Comparison of ENCODE assay signal across 8 cellular contexts in the genomic region with DNA sequence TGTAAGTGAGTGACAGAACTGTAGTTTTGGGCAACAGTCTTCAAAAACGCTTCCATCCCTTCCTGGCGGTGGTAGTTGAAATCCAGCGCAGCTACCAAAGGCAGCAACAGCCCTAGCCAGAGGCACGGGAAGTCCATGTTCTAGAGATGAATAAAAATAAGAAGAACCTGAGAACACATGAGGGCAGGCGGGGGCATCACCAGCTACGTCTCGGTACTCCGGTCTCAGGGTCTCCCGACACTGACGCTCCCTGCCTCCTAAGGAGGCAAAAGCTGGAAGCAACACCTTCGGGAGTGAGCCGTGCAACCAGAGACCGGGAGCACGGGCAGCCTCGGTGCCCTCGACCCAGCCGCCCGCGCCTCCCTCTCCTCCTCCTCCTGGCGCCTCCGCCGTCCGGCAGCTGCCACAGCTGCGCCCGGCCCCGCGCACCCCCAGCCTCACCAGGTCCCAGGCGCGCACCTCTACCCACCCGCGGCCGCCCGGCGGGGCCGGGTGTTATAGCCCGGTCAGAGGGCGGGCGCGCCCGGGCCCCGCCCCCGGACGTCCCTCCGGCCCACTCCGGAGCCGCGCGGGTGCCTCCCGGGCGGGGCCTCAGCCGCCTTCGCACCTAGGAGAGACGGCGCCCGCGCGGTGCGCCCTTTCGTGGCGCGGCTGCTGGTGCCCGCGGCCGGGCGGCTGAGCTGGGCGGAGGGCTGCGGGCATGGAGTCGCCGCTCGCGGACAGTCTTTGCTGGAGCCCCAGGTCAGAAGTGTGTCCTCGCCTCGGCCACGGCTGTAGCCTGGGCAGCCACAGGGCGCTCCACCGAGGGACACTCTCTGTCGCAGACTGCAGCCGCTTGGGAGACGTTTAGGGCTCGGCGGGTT. TPM values are rescaled to one million over a fixed set of nuclear protein-coding genes. Genes with fewer than 3 reads are reported as not detected.
DNase-seq lines count a peak whose midpoint lies in the region; ATAC-seq, FAIRE-seq and TF ChIP-seq lines count a peak whose summit lies in the region.

A gene (minus strand): TSS at position 471 of the 863 bp plus-strand sequence. CDS start 334 bp downstream, at position 137.

- peak within 1 kb of the TSS; percentile 33; the same call in 1 of the 2 replicates for H2AFZ ChIP-seq in H1 (ENCODE audit: low read length)

- no peak within 1 kb of the TSS for H2BK5ac ChIP-seq in H1 (ENCODE audit: low read depth, low read length)

- 1% methylated on average over 52 of the region's 81 CpGs; no CpG with 5 or more reads in 1 of the 2 experiments for WGBS in H1 (ENCODE audit: extremely low coverage in 1 of 2, insufficient coverage in 1 of 2, insufficient read length in 1 of 2, insufficient replicate concordance in 2 of 2, low coverage in 1 of 2, low lambda C conversion rate in 2 of 2, missing lambda C conversion rate in 1 of 2), 2 experiments

- H3K4ac ChIP-seq in H1 (replicated peaks; ENCODE audit: insufficient read length, low read depth, low read length), result no peak within 1 kb of the TSS

- H2BK12ac ChIP-seq in H1 (ENCODE audit: low read depth, low read length), result peak within 1 kb of the TSS; percentile 50; the same call in 1 of the 2 replicates

- no peak within 1 kb of the TSS for H2BK120ac ChIP-seq in H1 (replicated peaks; ENCODE audit: low read depth, low read length)

- H3K23me2 ChIP-seq in H1 (ENCODE audit: low read depth, low read length), result peaks cover 12% of the 10 kb centered on the region

- H3K36me3 ChIP-seq in H1 (ENCODE audit: control insufficient read depth in 2 of 4, insufficient read depth in 4 of 4, low read length in 3 of 4), result no peaks in the 10 kb centered on the region

- TF ChIP-seq RAD21 in H1 (IDR thresholded peaks at IDR 0.05 in 1 of 2, conservative IDR thresholded peaks at IDR 0.05 in 1 of 2; ENCODE audit: low read depth in 2 of 2, low read length in 2 of 2), result no peak

- DNase-seq in NCI-H1436 (lab: John Stamatoyannopoulos, UW), result peak; percentile 54
- DNase-seq in NCI-H1436 treated with DMSO at 0.1 percent for 48 hours (lab: John Stamatoyannopoulos, UW), result no peak
- DNase-seq in NCI-H524 (lab: John Stamatoyannopoulos, UW), result peak; percentile 21 to 68
- DNase-seq in activated CD8-positive, alpha-beta memory T cell treated with anti-CD3 and anti-CD28 coated beads for 4 hours (ENCODE audit: low read depth in 2 of 2), result peak; percentile 21 to 32
- peak in 1 of 2 experiments; percentile 77 for DNase-seq in H1 (ENCODE audit: low read depth in 1 of 2, low spot score in 2 of 2)
- peak; percentile 92 for DNase-seq in mesenteric fat pad (ENCODE audit: low spot score)
- DNase-seq in stimulated activated CD8-positive, alpha-beta memory T cell treated with anti-CD3 and anti-CD28 coated beads, Interleukin-12 subunit alpha, Interleukin-12 subunit beta, amount 100 ng/mL, for 24 hours (ENCODE audit: extremely low read depth), result peak; percentile 45

- H3K4me3 ChIP-seq in H1 (ENCODE audit: extremely low read depth in 1 of 4, insufficient read depth in 2 of 4, low read depth in 3 of 4, low read length in 4 of 4), result peak within 1 kb of the TSS; percentile 30 to 65 (median 58)

- no peak within 1 kb of the TSS for H3K14ac ChIP-seq in H1 (ENCODE audit: insufficient read length)

- no peak within 1 kb of the TSS for H2BK20ac ChIP-seq in H1 (ENCODE audit: low read length)

- TF ChIP-seq POLR2A in H1 (IDR thresholded peaks at IDR 0.05; ENCODE audit: control extremely low read depth in 1 of 2, low read depth in 2 of 2, low read length in 2 of 2), result no peak; a peak in 1 of 3 replicates

- H4K20me1 ChIP-seq in H1 (replicated peaks in 1 of 2; ENCODE audit: control insufficient read depth in 1 of 2, insufficient read depth in 2 of 2, low read length in 2 of 2), result no peaks in the 10 kb centered on the region

- no peak for FAIRE-seq in H1 (lab: Jason Lieb, UNC)

- no peak within 1 kb of the TSS for H3K23ac ChIP-seq in H1 (ENCODE audit: insufficient read length)

- CTCF ChIA-PET in H1 (lab: Charles Lee; ENCODE audit: partially characterized antibody), result interaction anchor here (1.2 kb wide), 1 partner anchor 139 kb away, joined by 3 read pairs; no protein-coding TSS in a partner anchor

- H3K4me1 ChIP-seq in H1 (replicated peaks in 1 of 4; ENCODE audit: control insufficient read depth in 3 of 4, insufficient read depth in 4 of 4, low read length in 3 of 4), result peaks cover 0 to 7% (median 1%) of the 10 kb centered on the region in 4 experiments; a peak in 5 of 7 replicates

- no peak within 1 kb of the TSS; the same call in 1 of the 2 replicates for H3K18ac ChIP-seq in H1 (ENCODE audit: extremely low read depth, low read length)

- no peak within 1 kb of the TSS for H4K91ac ChIP-seq in H1 (replicated peaks; ENCODE audit: insufficient read length, low read length)

- peaks cover 10 to 29% (median 24%) of the 10 kb centered on the region in 4 experiments for H3K27me3 ChIP-seq in H1 (replicated peaks in 1 of 4; ENCODE audit: control insufficient read depth in 3 of 4, extremely low read depth in 1 of 4, insufficient read depth in 3 of 4, low read length in 3 of 4)

- H4K5ac ChIP-seq in H1 (ENCODE audit: insufficient read length, low read depth, low read length), result no peak within 1 kb of the TSS

- no peak within 1 kb of the TSS for H2AK5ac ChIP-seq in H1 (ENCODE audit: low read depth, low read length)

- TF ChIP-seq EP300 in H1 (IDR thresholded peaks at IDR 0.05; ENCODE audit: borderline replicate concordance in 1 of 2, low read depth in 2 of 2, low read length in 2 of 2), result no peak

- H3K27ac ChIP-seq in H1 (ENCODE audit: low read depth, low read length), result no peak within 1 kb of the TSS

- peak; percentile 79 for ATAC-seq in HG02938 (IDR thresholded peaks at IDR 0.05; ENCODE audit: unreplicated experiment)

- H3K56ac ChIP-seq in H1 (replicated peaks; ENCODE audit: insufficient read length, low read depth, low read length), result no peak within 1 kb of the TSS

- no peaks in the 10 kb centered on the region for H3K79me2 ChIP-seq in H1 (ENCODE audit: control insufficient read depth in 1 of 2, insufficient read depth in 2 of 2, low read length in 2 of 2)

- POLR2A ChIA-PET in H1 (lab: Charles Lee; ENCODE audit: partially characterized antibody), result no interaction called here

- H3K9me3 ChIP-seq in H1 (ENCODE audit: insufficient read depth in 2 of 2, low read depth in 1 of 2, low read length in 1 of 2), result no peaks in the 10 kb centered on the region

- H3K79me1 ChIP-seq in H1 (ENCODE audit: low read depth, low read length), result no peaks in the 10 kb centered on the region

- no peak for TF ChIP-seq CTCF in H1 (IDR thresholded peaks at IDR 0.05; ENCODE audit: control extremely low read depth in 1 of 3, insufficient read depth in 1 of 3, low read depth in 1 of 3, low read length in 3 of 3)

- peak within 1 kb of the TSS; percentile 92 for H4K8ac ChIP-seq in H1 (ENCODE audit: extremely low read depth, insufficient read depth, low read length)

- H2BK15ac ChIP-seq in H1 (ENCODE audit: low read length), result no peak within 1 kb of the TSS

- peak within 1 kb of the TSS; percentile 90 to 95 for H3K4me2 ChIP-seq in H1 (ENCODE audit: insufficient read depth in 1 of 2, low read depth in 2 of 2, low read length in 2 of 2)

- H3K9ac ChIP-seq in H1 (replicated peaks in 1 of 4; ENCODE audit: extremely low read depth in 1 of 4, low read depth in 3 of 4, low read length in 3 of 4), result peak within 1 kb of the TSS in 3 of 4 experiments; percentile 6 to 45 (median 25); a peak in 3 of 7 replicates

TF ChIP-seq in H1, 55 proteins besides CTCF, POLR2A, EP300 and RAD21 (continues in another document):
- TF ChIP-seq PHF8 (conservative IDR thresholded peaks at IDR 0.05; ENCODE audit: low read depth, low read length) (0 out of 2 replicates have a peak, but pooled peaks have one; percentile 32), JUND (IDR thresholded peaks at IDR 0.05; ENCODE audit: low read length) (no peak), TAF7 (optimal IDR thresholded peaks at IDR 0.05; ENCODE audit: borderline replicate concordance, low read depth, low read length) (no peak), TAF1 (IDR thresholded peaks at IDR 0.05; ENCODE audit: low read depth, low read length) (0 out of 2 replicates have a peak, but pooled peaks have one; percentile 34), SIX5 (IDR thresholded peaks at IDR 0.05; ENCODE audit: low read depth, low read length) (no peak), ASH2L (IDR thresholded peaks at IDR 0.05; ENCODE audit: low read length) (peak; percentile 60), KDM4A (IDR thresholded peaks at IDR 0.05; ENCODE audit: low read depth, low read length, severe bottlenecking) (peak; percentile 93)
- TF ChIP-seq, protein P1, sequence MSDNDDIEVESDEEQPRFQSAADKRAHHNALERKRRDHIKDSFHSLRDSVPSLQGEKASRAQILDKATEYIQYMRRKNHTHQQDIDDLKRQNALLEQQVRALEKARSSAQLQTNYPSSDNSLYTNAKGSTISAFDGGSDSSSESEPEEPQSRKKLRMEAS (IDR thresholded peaks at IDR 0.05), result peak; percentile 69
- TF ChIP-seq, protein P2, sequence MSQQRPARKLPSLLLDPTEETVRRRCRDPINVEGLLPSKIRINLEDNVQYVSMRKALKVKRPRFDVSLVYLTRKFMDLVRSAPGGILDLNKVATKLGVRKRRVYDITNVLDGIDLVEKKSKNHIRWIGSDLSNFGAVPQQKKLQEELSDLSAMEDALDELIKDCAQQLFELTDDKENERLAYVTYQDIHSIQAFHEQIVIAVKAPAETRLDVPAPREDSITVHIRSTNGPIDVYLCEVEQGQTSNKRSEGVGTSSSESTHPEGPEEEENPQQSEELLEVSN (IDR thresholded peaks at IDR 0.05), result peak; percentile 90
- TF ChIP-seq, protein P3, sequence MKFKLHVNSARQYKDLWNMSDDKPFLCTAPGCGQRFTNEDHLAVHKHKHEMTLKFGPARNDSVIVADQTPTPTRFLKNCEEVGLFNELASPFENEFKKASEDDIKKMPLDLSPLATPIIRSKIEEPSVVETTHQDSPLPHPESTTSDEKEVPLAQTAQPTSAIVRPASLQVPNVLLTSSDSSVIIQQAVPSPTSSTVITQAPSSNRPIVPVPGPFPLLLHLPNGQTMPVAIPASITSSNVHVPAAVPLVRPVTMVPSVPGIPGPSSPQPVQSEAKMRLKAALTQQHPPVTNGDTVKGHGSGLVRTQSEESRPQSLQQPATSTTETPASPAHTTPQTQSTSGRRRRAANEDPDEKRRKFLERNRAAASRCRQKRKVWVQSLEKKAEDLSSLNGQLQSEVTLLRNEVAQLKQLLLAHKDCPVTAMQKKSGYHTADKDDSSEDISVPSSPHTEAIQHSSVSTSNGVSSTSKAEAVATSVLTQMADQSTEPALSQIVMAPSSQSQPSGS (IDR thresholded peaks at IDR 0.05; ENCODE audit: low read length), result no peak

RNA-seq across cellular contexts. Expression of the gene that starts here (rescaled TPM):
- total RNA-seq in H1 (2021; fragmentation: NEBNext Ultra II Directional; extraction: Animal tissue kit (Norgen Biotek cat#: 25700)), result 1.1 and 3.1 TPM in 2 replicates
- polyA plus RNA-seq in H1 (2011; rRNA removed), result 0.33 and 0.85 TPM in 2 replicates
- 0.72 TPM for polyA plus RNA-seq in H1 (2011; cell fraction: cytosol; rRNA removed)
- 0.57 TPM for polyA plus RNA-seq in H1 (2011; cell fraction: nucleus; rRNA removed)
- polyA plus RNA-seq in H1 (2012, experiment 1 of 2), result 0.52 to 1.5 TPM (median 0.79 TPM) in 4 replicates
- polyA plus RNA-seq in H1 (2012, experiment 2 of 2), result 0.25 TPM
- 0.99 TPM for polyA plus RNA-seq in H1 (2013, experiment 1 of 2)
- 1.8 TPM for polyA plus RNA-seq in H1 (2013, experiment 2 of 2)
- polyA minus RNA-seq in H1 (2011; rRNA and poly(A)+ RNA removed), result 1.8 and 2.7 TPM in 2 replicates
- 2.8 TPM for polyA minus RNA-seq in H1 (2011; cell fraction: cytosol; rRNA and poly(A)+ RNA removed)
- 0.60 TPM for polyA minus RNA-seq in H1 (2011; cell fraction: nucleus; rRNA and poly(A)+ RNA removed)
- total RNA-seq in mesenteric fat pad, result 201 TPM

Comparison
In these comparisons a context has a peak if more than half of its experiments do, and no peak if none do; other contexts are left out.
1. RNA of the gene that starts here (total RNA-seq): 201 TPM in mesenteric fat pad (single experiment); 1.1 to 3.1 TPM in H1; every median in the first group is over 10 times any median in the second.